9 cellular contexts compared by ENCODE assay signal in the genomic region with DNA sequence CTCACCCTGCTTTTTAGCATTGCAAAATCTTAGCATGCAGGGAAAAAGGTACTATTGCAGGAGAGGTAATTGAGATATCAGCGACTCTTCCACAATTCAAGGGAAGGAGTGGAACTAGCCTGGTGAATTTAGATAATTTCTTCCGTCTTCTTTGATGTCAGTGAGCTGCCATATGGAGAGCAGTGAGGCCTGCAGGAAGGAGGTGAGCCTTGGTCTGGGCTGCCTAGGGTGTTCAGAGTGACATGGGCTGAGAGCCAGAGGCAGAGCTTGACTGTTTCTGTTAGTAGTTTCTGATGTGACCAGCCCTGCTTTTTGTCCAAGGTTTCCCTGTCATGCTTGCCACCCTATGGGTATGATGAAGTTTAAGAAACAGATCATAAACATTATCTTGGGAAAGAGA. TPM values are rescaled to one million over a fixed set of nuclear protein-coding genes. Genes with fewer than 3 reads are reported as not detected.
DNase-seq lines count a peak whose midpoint lies in the region; ATAC-seq and TF ChIP-seq lines count a peak whose summit lies in the region.
"Had no signal": no experiment of that assay in that cellular context is flagged by ENCODE, and none has a peak within 500 bp of the region (broad histone marks: within the 10 kb centered on the region; RNA-seq: fewer than 3 reads in every experiment).

No MANE protein-coding gene starts in this region.

- no peak for TF ChIP-seq CTCF in esophagus muscularis mucosa (IDR thresholded peaks at IDR 0.05)

- H3K4me1 ChIP-seq in CD4-positive, alpha-beta memory T cell (ENCODE audit: insufficient read depth, low read length), result peaks cover 43% of the 10 kb centered on the region
- peaks cover 49 to 79% (median 67%) of the 10 kb centered on the region in 4 donors for H3K4me1 ChIP-seq in esophagus muscularis mucosa

- peaks cover 22 to 26% of the 10 kb centered on the region in 2 donors for H3K36me3 Mint-ChIP-seq in CD4-positive, alpha-beta memory T cell
- H3K36me3 Mint-ChIP-seq in T-cell, result peaks cover 23% of the 10 kb centered on the region

- no peaks in the 10 kb centered on the region for H3K9me3 ChIP-seq in CD4-positive, alpha-beta memory T cell (ENCODE audit: control insufficient read depth in 1 of 2, low read length in 2 of 2)
- H3K9me3 ChIP-seq in esophagus muscularis mucosa, result no peaks in the 10 kb centered on the region
- H3K9me3 ChIP-seq: gastrocnemius medialis had no signal

- peaks cover 34 to 52% (median 40%) of the 10 kb centered on the region in 4 donors for H3K4me1 Mint-ChIP-seq in CD4-positive, alpha-beta memory T cell
- H3K4me1 Mint-ChIP-seq in T-cell, result peaks cover 51 to 60% (median 51%) of the 10 kb centered on the region in 3 donors

- H3K27me3 ChIP-seq in CD4-positive, alpha-beta memory T cell (ENCODE audit: insufficient read depth, low read length), result no peaks in the 10 kb centered on the region
- H3K27me3 ChIP-seq in esophagus muscularis mucosa, result no peaks in the 10 kb centered on the region
- H3K27me3 ChIP-seq: gastrocnemius medialis had no signal

- peak overlapping the region in 5 of 7 donors; percentile 1 to 62 (median 29) for H3K27ac Mint-ChIP-seq in CD4-positive, alpha-beta memory T cell
- peak overlapping the region; percentile 36 to 52 for H3K27ac Mint-ChIP-seq in T-cell

- no peak for DNase-seq in CD4-positive, alpha-beta memory T cell
- DNase-seq in T-cell, result peak in 1 of 34 experiments; percentile 4
- no peak for DNase-seq in left lobe of liver (ENCODE audit: low spot score)
- DNase-seq in esophagus muscularis mucosa (ENCODE audit: extremely low spot score), result no peak
- DNase-seq in cortex of kidney (lab: John Stamatoyannopoulos, UW), result no peak
- DNase-seq in ecto neural progenitor cell (ENCODE audit: low spot score), result no peak
- DNase-seq in glomerular visceral epithelial cell (ENCODE audit: extremely low spot score), result no peak

- peak overlapping the region in 6 of 8 donors; percentile 0 to 56 (median 32) for H3K4me3 Mint-ChIP-seq in CD4-positive, alpha-beta memory T cell
- peak overlapping the region in 1 of 3 donors; percentile 61 for H3K4me3 Mint-ChIP-seq in T-cell

- ATAC-seq in GM21447 (IDR thresholded peaks at IDR 0.05; ENCODE audit: unreplicated experiment), result peak; percentile 52
- ATAC-seq in T-cell (replicated peaks in 1 of 4), result peak in 1 of 4 experiments; percentile 46
- ATAC-seq in left lobe of liver, result peak; percentile 74
- ATAC-seq: gastrocnemius medialis had no signal

- TF ChIP-seq POLR2A in esophagus muscularis mucosa (IDR thresholded peaks at IDR 0.05; ENCODE audit: low read depth), result no peak

- 24% methylated on average over 2 of the region's 2 CpGs for WGBS in esophagus muscularis mucosa

- no peaks in the 10 kb centered on the region for H3K36me3 ChIP-seq in CD4-positive, alpha-beta memory T cell (ENCODE audit: insufficient read depth, low read length)
- H3K36me3 ChIP-seq in esophagus muscularis mucosa, result no peaks in the 10 kb centered on the region
- H3K36me3 ChIP-seq: gastrocnemius medialis had no signal

- POLR2A ChIA-PET in CD4-positive, alpha-beta memory T cell (lab: Charles Lee; ENCODE audit: partially characterized antibody), result interaction anchor here (0.7 kb wide), 1 partner anchor 175 kb away, joined by 3 read pairs; no protein-coding TSS in a partner anchor
- POLR2A ChIA-PET in T-cell (lab: Charles Lee), result interaction anchor here (0.6 kb wide), 2 partner anchors 43 to 231 kb away, joined by 3 to 8 read pairs; no protein-coding TSS in a partner anchor

- intact Hi-C loops in CD4-positive, alpha-beta memory T cell (cut with micrococcal nuclease), result loop anchor here (2.0 kb wide), 1 partner anchor 28 kb away; a partner anchor contains a TSS
- intact Hi-C loops in esophagus muscularis mucosa (cut with DNase I), result no loop called here

- no peaks in the 10 kb centered on the region for H3K27me3 Mint-ChIP-seq in CD4-positive, alpha-beta memory T cell
- H3K27me3 Mint-ChIP-seq in T-cell, result no peaks in the 10 kb centered on the region

- no peak for TF ChIP-seq EP300 in esophagus muscularis mucosa (IDR thresholded peaks at IDR 0.05)

- CTCF ChIA-PET in CD4-positive, alpha-beta memory T cell (lab: Charles Lee; ENCODE audit: partially characterized antibody), result no interaction called here
- CTCF ChIA-PET in T-cell (lab: Charles Lee), result interaction anchor here in 1 of 2 donors (1.2 kb wide), 1 partner anchor 28 kb away, joined by 3 read pairs; no protein-coding TSS in a partner anchor

- H3K27ac ChIP-seq in CD4-positive, alpha-beta memory T cell (ENCODE audit: low read depth, low read length), result no peak overlapping the region
- peak overlapping the region in 2 of 4 donors; percentile 3 to 36 for H3K27ac ChIP-seq in esophagus muscularis mucosa (replicated peaks in 1 of 4)

- H3K4me3 ChIP-seq in CD4-positive, alpha-beta memory T cell (ENCODE audit: low read length in 2 of 2), result no peak overlapping the region
- H3K4me3 ChIP-seq in esophagus muscularis mucosa, result no peak overlapping the region
- H3K4me3 ChIP-seq: gastrocnemius medialis had no signal

- peaks cover 0 to 4% (median 0%) of the 10 kb centered on the region in 8 donors for H3K9me3 Mint-ChIP-seq in CD4-positive, alpha-beta memory T cell
- H3K9me3 Mint-ChIP-seq in T-cell, result no peaks in the 10 kb centered on the region

RNA-seq across cellular contexts. Expression of a gene that starts 28.6 kb away (rescaled TPM):
- total RNA-seq in CD4-positive, alpha-beta memory T cell, result 10 to 100 TPM; 63.6 to 63.9 TPM
- 10 to 100 TPM; 10.9 to 41.3 TPM for polyA plus RNA-seq in CD4-positive, alpha-beta memory T cell
- total RNA-seq in T-cell (10 to 100 TPM; 46.2 to 94.4 (median 52.4) TPM), left lobe of liver (9.4 TPM), esophagus muscularis mucosa (10 to 100 TPM; 50.0 to 75.8 (median 57.5) TPM)
